ENCODE assay signal across 8 cellular contexts in genomic region chr20:45934587-45935415, GRCh38. TPM values are rescaled to one million over a fixed set of nuclear protein-coding genes. Genes with fewer than 3 reads are reported as not detected.
DNase-seq lines count a peak whose midpoint lies in the region; ATAC-seq and TF ChIP-seq lines count a peak whose summit lies in the region.

TSS of gene PCIF1 (plus strand) at chr20:45934683. CDS start at chr20:45939000, 4,317 bp downstream.

- peak within 1 kb of the TSS; percentile 98 for H3K4me3 Mint-ChIP-seq in activated naive CD4-positive, alpha-beta T cell treated with anti-CD3 and anti-CD28 coated beads, Interleukin-2, amount 50 U/mL, for 24 hours

- ATAC-seq in HG02623 (IDR thresholded peaks at IDR 0.05; ENCODE audit: unreplicated experiment), result peak; percentile 74
- ATAC-seq in SK-N-SH treated with all-trans-retinoic acid at 6 μM for 48 hours, result peak; percentile 85

- no peaks in the 10 kb centered on the region for H3K9me3 ChIP-seq in suprapubic skin

- H3K4me3 ChIP-seq in suprapubic skin, result peak within 1 kb of the TSS; percentile 86

- H3K27me3 Mint-ChIP-seq in activated naive CD4-positive, alpha-beta T cell treated with anti-CD3 and anti-CD28 coated beads, Interleukin-2, amount 50 U/mL, for 24 hours, result no peaks in the 10 kb centered on the region

- TF ChIP-seq POLR2A in suprapubic skin (IDR thresholded peaks at IDR 0.05), result peak; percentile 87 to 91

- peak; percentile 99 for DNase-seq in GM10248 (ENCODE audit: extremely low spot score)
- DNase-seq in NCI-H1092 treated with DMSO at 0.1 percent for 48 hours (lab: John Stamatoyannopoulos, UW), result peak; percentile 98
- peak; percentile 99 for DNase-seq in germinal center (ENCODE audit: low spot score)
- DNase-seq in occipital lobe (lab: John Stamatoyannopoulos, UW), result peak; percentile 95
- peak; percentile 98 to 99 for DNase-seq in suprapubic skin (ENCODE audit: low spot score in 2 of 2)

- peaks cover 12% of the 10 kb centered on the region for H3K36me3 Mint-ChIP-seq in activated naive CD4-positive, alpha-beta T cell treated with anti-CD3 and anti-CD28 coated beads, Interleukin-2, amount 50 U/mL, for 24 hours

- peaks cover 26% of the 10 kb centered on the region for H3K4me1 Mint-ChIP-seq in activated naive CD4-positive, alpha-beta T cell treated with anti-CD3 and anti-CD28 coated beads, Interleukin-2, amount 50 U/mL, for 24 hours

- H3K36me3 ChIP-seq in suprapubic skin, result peaks cover 29% of the 10 kb centered on the region

- peaks cover 38% of the 10 kb centered on the region for H3K4me1 ChIP-seq in suprapubic skin

- no peaks in the 10 kb centered on the region for H3K9me3 Mint-ChIP-seq in activated naive CD4-positive, alpha-beta T cell treated with anti-CD3 and anti-CD28 coated beads, Interleukin-2, amount 50 U/mL, for 24 hours

- POLR2A ChIA-PET in GM10248 (lab: Yijun Ruan, JAX), result interaction anchor here (0.6 to 2.6 kb wide), 21 partner anchors 8 to 481 kb away, joined by 3 to 14 read pairs (median 5); partner anchors contain the start of genes CTSA, NEURL2 and ZNF335

- H3K27me3 ChIP-seq in suprapubic skin, result no peaks in the 10 kb centered on the region

- CTCF ChIA-PET in GM10248 (lab: Yijun Ruan, JAX), result interaction anchor here (0.8 to 5.3 kb wide), 11 partner anchors 10 to 164 kb away, joined by 3 to 43 read pairs (median 5); partner anchors contain the start of gene ZNF335

- H3K27ac Mint-ChIP-seq in activated naive CD4-positive, alpha-beta T cell treated with anti-CD3 and anti-CD28 coated beads, Interleukin-2, amount 50 U/mL, for 24 hours, result peak within 1 kb of the TSS; percentile 98

- TF ChIP-seq CTCF in GM10248 (IDR thresholded peaks at IDR 0.05; ENCODE audit: control extremely low read depth, extremely low read depth, low read depth, missing control alignments) (no peak), suprapubic skin (IDR thresholded peaks at IDR 0.05) (no peak)

- TF ChIP-seq EP300 in suprapubic skin (IDR thresholded peaks at IDR 0.05), result no peak

- H3K27ac ChIP-seq in suprapubic skin, result peak within 1 kb of the TSS; percentile 100

- WGBS in suprapubic skin, result 0% methylated on average over 2 of the region's 102 CpGs

TF ChIP-seq in SK-N-SH treated with all-trans-retinoic acid at 6 μM for 48 hours, 23 proteins besides CTCF, POLR2A, EP300 and RAD21 (continues in another document):
- TF ChIP-seq TCF4 (CRISPR knock-in tag; IDR thresholded peaks at IDR 0.05; ENCODE audit: borderline replicate concordance) (no peak), ZFP3 (CRISPR knock-in tag; IDR thresholded peaks at IDR 0.05) (peak; percentile 79), SNAI2 (CRISPR knock-in tag; IDR thresholded peaks at IDR 0.05) (no peak), ZNF70 (CRISPR knock-in tag; IDR thresholded peaks at IDR 0.05) (0 out of 2 replicates have a peak, but pooled peaks have one; percentile 39), TOX (CRISPR knock-in tag; IDR thresholded peaks at IDR 0.05; ENCODE audit: borderline replicate concordance) (no peak), ESRRG (CRISPR knock-in tag; IDR thresholded peaks at IDR 0.05) (no peak), ZFP30 (CRISPR knock-in tag; IDR thresholded peaks at IDR 0.05) (no peak), ARNTL (CRISPR knock-in tag; IDR thresholded peaks at IDR 0.05; ENCODE audit: borderline replicate concordance, low read depth) (no peak), POU6F1 (CRISPR knock-in tag; IDR thresholded peaks at IDR 0.05; ENCODE audit: borderline replicate concordance, low read depth) (no peak), GLIS3 (CRISPR knock-in tag; IDR thresholded peaks at IDR 0.05) (peak; percentile 93), BACH2 (CRISPR knock-in tag; IDR thresholded peaks at IDR 0.05; ENCODE audit: borderline replicate concordance) (no peak), CSDC2 (CRISPR knock-in tag; IDR thresholded peaks at IDR 0.05) (peak; percentile 48; the same call in 1 of the 2 replicates), ZNF565 (CRISPR knock-in tag; conservative IDR thresholded peaks at IDR 0.05; ENCODE audit: low read depth) (0 out of 2 replicates have a peak, but pooled peaks have one; percentile 11), PATZ1 (CRISPR knock-in tag; IDR thresholded peaks at IDR 0.05; ENCODE audit: borderline replicate concordance) (no peak), ZNF8 (CRISPR knock-in tag; IDR thresholded peaks at IDR 0.05) (no peak; the same call in 1 of the 2 replicates), ZC3H10 (CRISPR knock-in tag; IDR thresholded peaks at IDR 0.05) (no peak), ISL1 (CRISPR knock-in tag; IDR thresholded peaks at IDR 0.05) (no peak), TSHZ2 (CRISPR knock-in tag; IDR thresholded peaks at IDR 0.05) (peak; percentile 37), CREB5 (CRISPR knock-in tag; IDR thresholded peaks at IDR 0.05; ENCODE audit: low read depth) (no peak), OSR1 (CRISPR knock-in tag; IDR thresholded peaks at IDR 0.05) (no peak), RARB (CRISPR knock-in tag; IDR thresholded peaks at IDR 0.05) (0 out of 2 replicates have a peak, but pooled peaks have one; percentile 23)

RNA-seq across cellular contexts. Expression of gene PCIF1, which starts in this region (rescaled TPM):
- total RNA-seq in occipital lobe (14.5 TPM), suprapubic skin (10 to 100 TPM; 37.2 to 70.3 (median 42.4) TPM)

Comparison
In these comparisons a context has a peak if more than half of its experiments do, and no peak if none do; other contexts are left out.
1. Peak in every context shown above with its lines: DNase-seq, ATAC-seq, H3K4me3 ChIP-seq and H3K27ac ChIP-seq.